Comparison of ENCODE assay signal across 14 cellular contexts in genomic region chr16:73033271-73033998, GRCh38. TPM values are rescaled to one million over a fixed set of nuclear protein-coding genes. Genes with fewer than 3 reads are reported as not detected.
DNase-seq lines count a peak whose midpoint lies in the region; ATAC-seq and TF ChIP-seq lines count a peak whose summit lies in the region.
"Had no signal": no experiment of that assay in that cellular context is flagged by ENCODE, and none has a peak within 500 bp of the region (broad histone marks: within the 10 kb centered on the region; RNA-seq: fewer than 3 reads in every experiment).

No MANE protein-coding gene starts in this region.

- peaks cover 27% of the 10 kb centered on the region for H3K27me3 Mint-ChIP-seq in dendritic cell treated with granulocyte-macrophage colony-stimulating factor and Interleukin-4, amounts not matched to agents 40 ng/mL and 50 ng/mL, for 4 days
- H3K27me3 Mint-ChIP-seq in neural progenitor cell (ENCODE audit: insufficient read depth, low read depth) (peaks cover 2% of the 10 kb centered on the region), endothelial cell (ENCODE audit: unreplicated experiment) (peaks cover 26% of the 10 kb centered on the region)

- H3K27me3 ChIP-seq in right cardiac atrium (ENCODE audit: control insufficient read depth, insufficient read depth): no peaks in the 10 kb centered on the region
- H3K27me3 ChIP-seq in neural progenitor cell: peaks cover 87% of the 10 kb centered on the region
- no peaks in the 10 kb centered on the region for H3K27me3 ChIP-seq in BE2C

- H3K4me1 ChIP-seq in right cardiac atrium (ENCODE audit: control insufficient read depth, insufficient read depth, low read length) (peaks cover 28% of the 10 kb centered on the region), neural progenitor cell (peaks cover 73% of the 10 kb centered on the region), BE2C (peaks cover 31% of the 10 kb centered on the region)

- TF ChIP-seq CTCF in neural progenitor cell (IDR thresholded peaks at IDR 0.05) (no peak), endothelial cell (IDR thresholded peaks at IDR 0.05; ENCODE audit: unreplicated experiment) (no peak), BE2C (IDR thresholded peaks at IDR 0.05; ENCODE audit: low read depth, low read length) (no peak)

- H4K20me1 ChIP-seq in neural progenitor cell (ENCODE audit: low read depth): peaks cover 81% of the 10 kb centered on the region

- no peaks in the 10 kb centered on the region for H3K9me3 Mint-ChIP-seq in dendritic cell treated with granulocyte-macrophage colony-stimulating factor and Interleukin-4, amounts not matched to agents 40 ng/mL and 50 ng/mL, for 4 days
- no peaks in the 10 kb centered on the region for H3K9me3 Mint-ChIP-seq in neural progenitor cell
- H3K9me3 Mint-ChIP-seq in endothelial cell (ENCODE audit: unreplicated experiment): no peaks in the 10 kb centered on the region
- H3K9me3 Mint-ChIP-seq: activated T-cell treated with anti-CD3 and anti-CD28 coated beads, Interleukin-2, amount 50 U/mL, for 24 hours; immature natural killer cell; naive B cell had no signal

- H3K4me3 ChIP-seq in right cardiac atrium (ENCODE audit: low read length) (no peak overlapping the region), neural progenitor cell (peak overlapping the region; percentile 38), BE2C (ENCODE audit: low read depth, low read length) (no peak overlapping the region)

- H3K79me2 ChIP-seq in neural progenitor cell (ENCODE audit: low read depth): no peaks in the 10 kb centered on the region

- no peak overlapping the region for H3K4me3 Mint-ChIP-seq in dendritic cell treated with granulocyte-macrophage colony-stimulating factor and Interleukin-4, amounts not matched to agents 40 ng/mL and 50 ng/mL, for 4 days
- H3K4me3 Mint-ChIP-seq in neural progenitor cell (peak overlapping the region; percentile 78), endothelial cell (ENCODE audit: unreplicated experiment) (no peak overlapping the region)
- H3K4me3 Mint-ChIP-seq: activated T-cell treated with anti-CD3 and anti-CD28 coated beads, Interleukin-2, amount 50 U/mL, for 24 hours had no signal

- peak overlapping the region; percentile 79 for H3K4me2 ChIP-seq in neural progenitor cell

- no peaks in the 10 kb centered on the region for H3K36me3 ChIP-seq in neural progenitor cell
- no peaks in the 10 kb centered on the region for H3K36me3 ChIP-seq in BE2C

- H3K36me3 Mint-ChIP-seq in dendritic cell treated with granulocyte-macrophage colony-stimulating factor and Interleukin-4, amounts not matched to agents 40 ng/mL and 50 ng/mL, for 4 days (ENCODE audit: low read depth): no peaks in the 10 kb centered on the region
- H3K36me3 Mint-ChIP-seq in neural progenitor cell (peaks cover 4% of the 10 kb centered on the region), endothelial cell (ENCODE audit: low read depth, unreplicated experiment) (no peaks in the 10 kb centered on the region)
- H3K36me3 Mint-ChIP-seq: immature natural killer cell, naive B cell had no signal

- no peak for ATAC-seq in right cardiac atrium
- no peak for ATAC-seq in Right ventricle myocardium inferior
- ATAC-seq: stimulated activated naive CD8-positive, alpha-beta T cell treated with anti-CD3 and anti-CD28 coated beads, Interleukin-15, Interleukin-2, amounts not matched to agents 100 U/mL and 50 U/mL, for 24 hours had no signal

- 56% methylated on average over 20 of the region's 20 CpGs for WGBS in right cardiac atrium

- H3K9me3 ChIP-seq in right cardiac atrium (ENCODE audit: control insufficient read depth, low read length): no peaks in the 10 kb centered on the region
- H3K9me3 ChIP-seq in neural progenitor cell (ENCODE audit: low read depth): no peaks in the 10 kb centered on the region
- no peaks in the 10 kb centered on the region for H3K9me3 ChIP-seq in BE2C

- peaks cover 70% of the 10 kb centered on the region for H3K4me1 Mint-ChIP-seq in dendritic cell treated with granulocyte-macrophage colony-stimulating factor and Interleukin-4, amounts not matched to agents 40 ng/mL and 50 ng/mL, for 4 days (ENCODE audit: low read depth)
- H3K4me1 Mint-ChIP-seq in neural progenitor cell (peaks cover 95% of the 10 kb centered on the region), endothelial cell (ENCODE audit: unreplicated experiment) (peaks cover 78% of the 10 kb centered on the region)

- peaks cover 72% of the 10 kb centered on the region for H3F3A ChIP-seq in neural progenitor cell (ENCODE audit: low read depth)

- no peak overlapping the region for H3K9ac ChIP-seq in neural progenitor cell

- peak overlapping the region; percentile 11 for H3K27ac Mint-ChIP-seq in dendritic cell treated with granulocyte-macrophage colony-stimulating factor and Interleukin-4, amounts not matched to agents 40 ng/mL and 50 ng/mL, for 4 days
- peak overlapping the region; percentile 93 for H3K27ac Mint-ChIP-seq in neural progenitor cell
- no peak overlapping the region for H3K27ac Mint-ChIP-seq in endothelial cell (ENCODE audit: unreplicated experiment)
- H3K27ac Mint-ChIP-seq: activated T-cell treated with anti-CD3 and anti-CD28 coated beads, Interleukin-2, amount 50 U/mL, for 24 hours had no signal

- intact Hi-C loops in right cardiac atrium (cut with DNase I) (loop anchor here in 1 of 4 donors (5.0 kb wide), 1 partner anchor 36 kb away; no protein-coding TSS in a partner anchor), Right ventricle myocardium inferior (cut with DNase I) (no loop called here)
- intact Hi-C loops in dendritic cell treated with granulocyte-macrophage colony-stimulating factor and Interleukin-4, amounts not matched to agents 40 ng/mL and 50 ng/mL, for 4 days (cut with micrococcal nuclease): no loop called here

- H3K27ac ChIP-seq in right cardiac atrium (ENCODE audit: low read length) (peak overlapping the region; percentile 36), neural progenitor cell (no peak overlapping the region)

- DNase-seq in right cardiac atrium: peak in 2 of 3 donors; percentile 61 to 65
- no peak for DNase-seq in Right ventricle myocardium inferior (ENCODE audit: missing footprints)
- DNase-seq in neural progenitor cell (ENCODE audit: low spot score): peak; percentile 91
- DNase-seq in T-helper 9 cell: no peak
- DNase-seq in GDM1 (lab: John Stamatoyannopoulos, UW): no peak
- DNase-seq in endothelial cell (ENCODE audit: low spot score): no peak
- DNase-seq in BE2C: no peak
- DNase-seq: activated T-cell treated with anti-CD3 and anti-CD28 coated beads, Interleukin-2, amount 50 U/mL, for 24 hours; naive B cell; NCI-H1694 treated with DMSO at 0.1 percent for 48 hours; stimulated activated CD4-positive, alpha-beta T cell treated with anti-CD3 and anti-CD28 coated beads, Interleukin-2, amount 100 ng/mL, for 24 hours; stimulated activated naive CD8-positive, alpha-beta T cell treated with anti-CD3 and anti-CD28 coated beads, Interleukin-15, Interleukin-2, amounts not matched to agents 100 U/mL and 50 U/mL, for 24 hours had no signal

- no peak overlapping the region for H2AFZ ChIP-seq in neural progenitor cell (replicated peaks)

RNA-seq across cellular contexts. Expression of gene ZFHX3, which starts 14.5 kb away (rescaled TPM):
- total RNA-seq in right cardiac atrium: 10 to 100 TPM in 2 of 4 donors, 1 to 10 TPM in 2; 9.1 to 18.2 (median 11.0) TPM
- polyA plus RNA-seq in right cardiac atrium: 4.3 TPM
- 8.4 TPM for total RNA-seq in Right ventricle myocardium inferior
- 1.5 and 2.4 TPM in 2 replicates for total RNA-seq in neural progenitor cell (ENCODE audit: low replicate concordance)
- total RNA-seq in endothelial cell (ENCODE audit: unreplicated experiment): 17.7 TPM
- polyA plus RNA-seq in BE2C (2012; ENCODE audit: insufficient read depth, insufficient read length, low read depth): 14.5 TPM

Comparison
In these comparisons a context has a peak if more than half of its experiments do, and no peak if none do; other contexts are left out.
1. DNase-seq: peak in right cardiac atrium (2 of 3) and neural progenitor cell (single experiment); none in Right ventricle myocardium inferior (single experiment), T-helper 9 cell (single experiment), GDM1 (single experiment), endothelial cell (single experiment) and BE2C (single experiment).